ENCODE assay signal across 1 cellular context in the genomic region with DNA sequence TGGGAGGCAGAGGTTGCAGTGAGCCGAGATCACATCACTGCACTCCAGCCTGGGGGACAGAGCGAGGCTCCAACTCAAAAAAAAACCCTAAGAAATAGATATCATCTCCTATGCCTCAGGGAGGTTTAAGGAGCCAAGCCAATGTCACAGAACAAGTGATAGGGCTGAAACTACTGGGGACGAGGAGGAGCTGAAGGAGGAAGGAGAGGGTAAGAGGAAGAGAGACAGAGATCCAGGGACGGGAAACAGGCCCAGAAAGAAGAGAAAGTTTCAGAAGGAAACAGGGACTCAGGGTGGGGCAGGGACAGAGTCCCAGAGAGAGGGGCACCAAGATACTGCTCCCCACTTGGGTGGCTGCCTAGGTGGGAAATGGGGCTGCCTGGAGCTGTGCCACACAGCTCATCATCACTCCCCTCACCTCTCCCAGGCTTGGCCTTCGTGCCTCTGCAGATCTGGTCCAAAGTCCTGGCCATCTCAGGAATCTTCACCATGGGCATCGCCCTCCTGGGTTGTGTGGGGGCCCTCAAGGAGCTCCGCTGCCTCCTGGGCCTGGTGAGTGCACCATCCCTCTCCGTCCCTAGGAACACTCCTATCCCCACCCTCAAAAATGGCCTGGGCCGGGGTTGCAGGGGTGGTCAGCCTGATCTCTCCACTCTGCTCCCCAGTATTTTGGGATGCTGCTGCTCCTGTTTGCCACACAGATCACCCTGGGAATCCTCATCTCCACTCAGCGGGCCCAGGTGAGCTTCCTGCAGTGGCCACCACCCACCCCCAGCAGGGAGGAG.
TF ChIP-seq lines count a peak whose summit lies in the region.

No MANE protein-coding gene starts in this region.

TF ChIP-seq in GM12878, 131 proteins besides CTCF, POLR2A, EP300 and RAD21:
- TF ChIP-seq BRCA1 (IDR thresholded peaks at IDR 0.05; ENCODE audit: low read depth, low read length): no peak
